ENCODE assay signal across 27 cellular contexts in the genomic region with DNA sequence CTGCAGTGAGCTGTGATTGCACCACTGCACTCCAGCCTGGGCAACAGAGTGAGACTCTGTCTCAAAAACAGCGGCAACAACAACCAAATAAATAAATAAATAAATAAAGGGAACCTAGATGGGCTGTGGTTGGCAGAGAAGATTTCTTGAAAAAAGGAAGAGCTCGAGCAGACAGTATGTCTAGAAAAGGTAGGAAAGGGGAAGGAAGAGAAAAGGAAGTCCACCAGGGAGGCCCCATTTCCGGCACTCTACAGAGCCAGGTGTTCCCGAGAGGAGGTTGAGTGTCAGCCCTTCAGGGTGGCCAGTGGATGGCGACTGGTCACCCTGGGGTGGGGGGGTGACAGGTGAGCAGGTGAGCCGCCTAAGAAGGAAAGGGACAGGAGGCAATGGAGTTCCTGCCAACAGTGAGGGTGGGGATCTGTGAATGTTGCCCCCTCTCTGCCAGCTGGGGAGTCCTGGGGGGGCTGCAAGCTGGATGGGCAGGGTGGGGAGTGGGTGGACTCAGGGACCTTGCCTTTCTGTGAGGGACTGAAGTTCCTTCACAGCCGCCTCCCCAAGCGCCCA. TPM values are rescaled to one million over a fixed set of nuclear protein-coding genes. Genes with fewer than 3 reads are reported as not detected.
A peak's percentile ranks its signal among the peaks of the same experiment; 100 is the strongest.
DNase-seq lines count a peak whose midpoint lies in the region; ATAC-seq, FAIRE-seq and TF ChIP-seq lines count a peak whose summit lies in the region.
"Had no signal": no experiment of that assay in that cellular context is flagged by ENCODE, and none has a peak within 500 bp of the region (broad histone marks: within the 10 kb centered on the region; RNA-seq: fewer than 3 reads in every experiment).

No MANE protein-coding gene starts in this region.

- no peaks in the 10 kb centered on the region for H3K9me3 ChIP-seq in Peyer's patch
- no peaks in the 10 kb centered on the region for H3K9me3 ChIP-seq in left lung
- H3K9me3 ChIP-seq: adrenal gland, ovary, testis had no signal

- FAIRE-seq in urothelium cell line (lab: Jason Lieb, UNC), result peak; percentile 65
- FAIRE-seq: G401.6, GM18507 had no signal

- intact Hi-C loops in left lung (cut with DNase I), result no loop called here

- H3K27ac ChIP-seq in Peyer's patch, result peak overlapping the region in 3 of 4 donors; percentile 65 to 79 (median 72)
- H3K27ac ChIP-seq in left lung, result peak overlapping the region in 1 of 2 donors; percentile 68
- H3K27ac ChIP-seq: adrenal gland, brain microvascular endothelial cell, ovary, testis had no signal

- H3K27me3 ChIP-seq in Peyer's patch, result no peaks in the 10 kb centered on the region
- H3K27me3 ChIP-seq in left lung, result no peaks in the 10 kb centered on the region
- H3K27me3 ChIP-seq: adrenal gland, brain microvascular endothelial cell, ovary, testis had no signal

- peak; percentile 89 for DNase-seq in KBM-7
- DNase-seq in Peyer's patch, result peak in 1 of 3 donors; percentile 21
- no peak for DNase-seq in left lung
- DNase-seq in urothelium cell line (ENCODE audit: low spot score), result no peak
- DNase-seq in stimulated activated naive CD8-positive, alpha-beta T cell treated with anti-CD3 and anti-CD28 coated beads, Interleukin-15, Interleukin-2, amounts not matched to agents 100 U/mL and 50 U/mL, for 24 hours, result no peak
- DNase-seq: activated CD4-positive, alpha-beta T cell treated with anti-CD3 and anti-CD28 coated beads for 36 hours; activated naive CD4-positive, alpha-beta T cell treated with Interleukin-2 at 50 U/mL for 16 hours; activated T-cell treated with anti-CD3 and anti-CD28 coated beads, Interleukin-2, amount 50 U/mL, for 4 hours; brain microvascular endothelial cell; CD8-positive, alpha-beta memory T cell; DMS153; effector CD8-positive, alpha-beta T cell; head of caudate nucleus; mesenchymal stem cell; NCI-H1105 treated with DMSO at 0.1 percent for 48 hours; NCI-H2081 treated with DMSO at 0.1 percent for 48 hours; ovary; right cardiac atrium; stimulated activated CD4-positive, alpha-beta T cell treated with anti-CD3 and anti-CD28 coated beads, Interleukin-4, amount 100 ng/mL, for 1 hour; testis had no signal

- in situ Hi-C loops in KBM-7 (cut with MboI; ENCODE audit: low pct_unique_long_range_greater_than_20kb, low sequenced_read_pairs), result no loop called here

- no peak for TF ChIP-seq POLR2A in Peyer's patch (IDR thresholded peaks at IDR 0.05)

- H3K4me3 ChIP-seq in Peyer's patch, result no peak overlapping the region
- H3K4me3 ChIP-seq in left lung, result no peak overlapping the region
- H3K4me3 ChIP-seq: adrenal gland, ovary, testis had no signal

- H3K4me1 ChIP-seq in Peyer's patch, result peaks cover 0 to 33% (median 0%) of the 10 kb centered on the region in 4 donors
- peaks cover 0 to 15% of the 10 kb centered on the region in 2 donors for H3K4me1 ChIP-seq in left lung
- H3K4me1 ChIP-seq: testis had no signal

- no peak for TF ChIP-seq CTCF in Peyer's patch (IDR thresholded peaks at IDR 0.05)
- no peak for TF ChIP-seq CTCF in left lung (IDR thresholded peaks at IDR 0.05)

- ATAC-seq in left lung (peak; percentile 17), GM18858 (IDR thresholded peaks at IDR 0.05; ENCODE audit: unreplicated experiment) (no peak), HG02623 (IDR thresholded peaks at IDR 0.05; ENCODE audit: unreplicated experiment) (no peak)
- ATAC-seq in stimulated activated naive CD8-positive, alpha-beta T cell treated with anti-CD3 and anti-CD28 coated beads, Interleukin-15, Interleukin-2, amounts not matched to agents 100 U/mL and 50 U/mL, for 24 hours, result no peak
- ATAC-seq: activated CD4-positive, alpha-beta T cell treated with anti-CD3 and anti-CD28 coated beads for 36 hours; activated T-cell treated with anti-CD3 and anti-CD28 coated beads, Interleukin-2, amount 50 U/mL, for 4 hours; right cardiac atrium; stimulated activated memory B cell treated with anti-CD40 and anti-IgM and Interleukin-4, amounts not matched to agents 10 μg/mL and 1 μg/mL and 100 μg/mL, for 72 hours had no signal

- no peaks in the 10 kb centered on the region for H3K36me3 ChIP-seq in Peyer's patch
- no peaks in the 10 kb centered on the region for H3K36me3 ChIP-seq in left lung
- H3K36me3 ChIP-seq: adrenal gland, brain microvascular endothelial cell, ovary had no signal

RNA-seq across cellular contexts. Expression of gene PAQR5, which starts 14.8 kb away (rescaled TPM):
- total RNA-seq in Peyer's patch (10 to 100 TPM; 19.4 to 30.5 (median 24.5) TPM), left lung (10 to 100 TPM; 15.7 to 17.7 TPM)
- total RNA-seq: CD8-positive, alpha-beta memory T cell; T-helper 1 cell treated with Interleukin-12 subunit alpha and Interleukin-12 subunit beta and Interleukin-4 antibody, amounts not matched to agents 30 ng/mL and 1 ng/mL, for 36 hours had no signal
